Comparison of ENCODE assay signal across 8 cellular contexts in genomic region chr19:13764821-13765394, GRCh38.
DNase-seq lines count a peak whose midpoint lies in the region; ATAC-seq and TF ChIP-seq lines count a peak whose summit lies in the region.

No MANE protein-coding gene starts in this region.

- H3K27ac ChIP-seq in RWPE2 (ENCODE audit: poor library complexity, severe bottlenecking), result peak overlapping the region; percentile 49
- H3K27ac ChIP-seq in iPS-20b (ENCODE audit: low read length), result no peak overlapping the region

- H3K9me3 ChIP-seq in RWPE2 (ENCODE audit: severe bottlenecking) (no peaks in the 10 kb centered on the region), iPS-20b (ENCODE audit: insufficient read depth, low read depth, low read length) (no peaks in the 10 kb centered on the region)

- H3K36me3 ChIP-seq in RWPE2 (ENCODE audit: low read depth) (peaks cover 46% of the 10 kb centered on the region), iPS-20b (ENCODE audit: insufficient read depth, low read depth, low read length) (peaks cover 23% of the 10 kb centered on the region)

- peak overlapping the region; percentile 71 for H3K4me3 ChIP-seq in RWPE2 (ENCODE audit: severe bottlenecking)
- H3K4me3 ChIP-seq in iPS-20b (ENCODE audit: low read length), result peak overlapping the region; percentile 68

- H3K27me3 ChIP-seq in RWPE2 (ENCODE audit: insufficient read depth, poor library complexity, severe bottlenecking) (no peaks in the 10 kb centered on the region), iPS-20b (ENCODE audit: insufficient read depth, low read length) (no peaks in the 10 kb centered on the region)

- DNase-seq in RWPE2 (ENCODE audit: low spot score) (no peak), astrocyte of the hippocampus (ENCODE audit: low read depth, low spot score) (peak; percentile 48), dedifferentiated amniotic fluid mesenchymal stem cell (ENCODE audit: extremely low spot score) (no peak), NCI-H510A treated with DMSO at 0.1 percent for 48 hours (lab: John Stamatoyannopoulos, UW) (no peak), NCI-H345 treated with DMSO at 0.1 percent for 48 hours (lab: John Stamatoyannopoulos, UW; ENCODE audit: unreplicated experiment) (no peak)
- peak; percentile 50 to 61 for DNase-seq in stimulated activated CD4-positive, alpha-beta T cell treated with anti-CD3 and anti-CD28 coated beads, Interleukin-2, amount 100 ng/mL, for 24 hours

- H3K9ac ChIP-seq in iPS-20b (ENCODE audit: low read depth, low read length), result no peak overlapping the region; the same call in 1 of the 2 replicates

- H3K4me1 ChIP-seq in RWPE2 (ENCODE audit: insufficient read depth, poor library complexity, severe bottlenecking), result no peaks in the 10 kb centered on the region
- peaks cover 5% of the 10 kb centered on the region; the same call in 1 of the 2 replicates for H3K4me1 ChIP-seq in iPS-20b (ENCODE audit: insufficient read depth, low read length)

- peak; percentile 34 for ATAC-seq in GM21529 (IDR thresholded peaks at IDR 0.05; ENCODE audit: unreplicated experiment)
- peak; percentile 32; the same call in 2 of the 3 replicates for ATAC-seq in RWPE2 (ENCODE audit: low read depth)

- no peak for TF ChIP-seq CTCF in RWPE2 (IDR thresholded peaks at IDR 0.05; ENCODE audit: poor library complexity, severe bottlenecking)

Comparison
In these comparisons a context has a peak if more than half of its experiments do, and no peak if none do; other contexts are left out.
1. DNase-seq: peak in astrocyte of the hippocampus (single experiment) and stimulated activated CD4-positive, alpha-beta T cell treated with anti-CD3 and anti-CD28 coated beads, Interleukin-2, amount 100 ng/mL, for 24 hours (2 of 2); none in RWPE2 (single experiment), dedifferentiated amniotic fluid mesenchymal stem cell (single experiment), NCI-H510A treated with DMSO at 0.1 percent for 48 hours (single experiment) and NCI-H345 treated with DMSO at 0.1 percent for 48 hours (single experiment).